In genomic region chr3:9503283-9503682, GRCh38 we compare ENCODE assay signal across 8 cellular contexts. TPM values are rescaled to one million over a fixed set of nuclear protein-coding genes. Genes with fewer than 3 reads are reported as not detected.
A peak's percentile ranks its signal among the peaks of the same experiment; 100 is the strongest.
DNase-seq lines count a peak whose midpoint lies in the region; ATAC-seq and TF ChIP-seq lines count a peak whose summit lies in the region.
"Had no signal": no experiment of that assay in that cellular context is flagged by ENCODE, and none has a peak within 500 bp of the region (broad histone marks: within the 10 kb centered on the region; RNA-seq: fewer than 3 reads in every experiment).

No MANE protein-coding gene starts in this region.

- peak; percentile 69 for ATAC-seq in SK-N-SH treated with all-trans-retinoic acid at 6 μM for 48 hours
- ATAC-seq in Right ventricle myocardium superior (ENCODE audit: poor library complexity), result peak; percentile 67
- no peak for ATAC-seq in GM18498 (IDR thresholded peaks at IDR 0.05; ENCODE audit: unreplicated experiment)

- H3K4me1 Mint-ChIP-seq in activated naive CD4-positive, alpha-beta T cell treated with anti-CD3 and anti-CD28 coated beads, Interleukin-2, amount 10 ng/mL, durations not matched to agents 7 days and 5 days, result peaks cover 2% of the 10 kb centered on the region

- intact Hi-C loops in Right ventricle myocardium superior (cut with DNase I), result no loop called here

- H3K4me3 ChIP-seq in GM12875 (ENCODE audit: low read depth, low read length), result no peak overlapping the region

- CTCF ChIA-PET in activated naive CD4-positive, alpha-beta T cell treated with anti-CD3 and anti-CD28 coated beads, Interleukin-2, amount 10 ng/mL, durations not matched to agents 7 days and 5 days (lab: Charles Lee), result interaction anchor here (0.7 to 4.5 kb wide), 16 partner anchors 11 to 310 kb away, joined by 3 to 29 read pairs (median 4); no protein-coding TSS in a partner anchor

- peak; percentile 89 for TF ChIP-seq CTCF in GM12875 (IDR thresholded peaks at IDR 0.05; ENCODE audit: borderline replicate concordance, insufficient read depth, low read depth, low read length)

- H3K27me3 Mint-ChIP-seq in activated naive CD4-positive, alpha-beta T cell treated with anti-CD3 and anti-CD28 coated beads, Interleukin-2, amount 10 ng/mL, durations not matched to agents 7 days and 5 days, result peaks cover 61% of the 10 kb centered on the region

- no peaks in the 10 kb centered on the region for H3K36me3 Mint-ChIP-seq in activated naive CD4-positive, alpha-beta T cell treated with anti-CD3 and anti-CD28 coated beads, Interleukin-2, amount 10 ng/mL, durations not matched to agents 7 days and 5 days

- DNase-seq in LHCN-M2 (ENCODE audit: low read depth) (peak; percentile 48), Right ventricle myocardium superior (peak; percentile 77), pulmonary artery endothelial cell (ENCODE audit: low read depth, low spot score) (peak; percentile 30)
- DNase-seq in activated naive CD4-positive, alpha-beta T cell treated with anti-CD3 and anti-CD28 coated beads, Interleukin-2, amount 10 ng/mL, durations not matched to agents 7 days and 5 days, result peak; percentile 85

- H3K9me3 Mint-ChIP-seq in activated naive CD4-positive, alpha-beta T cell treated with anti-CD3 and anti-CD28 coated beads, Interleukin-2, amount 10 ng/mL, durations not matched to agents 7 days and 5 days, result no peaks in the 10 kb centered on the region

- H3K27ac Mint-ChIP-seq in activated naive CD4-positive, alpha-beta T cell treated with anti-CD3 and anti-CD28 coated beads, Interleukin-2, amount 10 ng/mL, durations not matched to agents 7 days and 5 days, result no peak overlapping the region

- H3K4me3 Mint-ChIP-seq in activated naive CD4-positive, alpha-beta T cell treated with anti-CD3 and anti-CD28 coated beads, Interleukin-2, amount 10 ng/mL, durations not matched to agents 7 days and 5 days, result no peak overlapping the region

TF ChIP-seq in SK-N-SH treated with all-trans-retinoic acid at 6 μM for 48 hours, 23 proteins besides CTCF, POLR2A, EP300 and RAD21:
- TF ChIP-seq CSRNP3 (CRISPR knock-in tag; IDR thresholded peaks at IDR 0.05) (no peak), ISL1 (CRISPR knock-in tag; IDR thresholded peaks at IDR 0.05) (no peak), SNAI2 (CRISPR knock-in tag; IDR thresholded peaks at IDR 0.05) (no peak)

RNA-seq across cellular contexts. Expression of gene LHFPL4, which starts 50.3 kb away (rescaled TPM):
- not detected in 2 replicates for total RNA-seq in LHCN-M2 (2014; rRNA removed)
- polyA plus RNA-seq in LHCN-M2 (2012), result not detected
- total RNA-seq in Right ventricle myocardium superior, result not detected
- not detected in 2 replicates for total RNA-seq in pulmonary artery endothelial cell
- total RNA-seq: mononuclear cell had no signal

Comparison
In these comparisons a context has a peak if more than half of its experiments do, and no peak if none do; other contexts are left out.
1. DNase-seq: peak in every context shown above with its lines; median percentile 85 in activated naive CD4-positive, alpha-beta T cell treated with anti-CD3 and anti-CD28 coated beads, Interleukin-2, amount 10 ng/mL, durations not matched to agents 7 days and 5 days; 77 in Right ventricle myocardium superior; 48 in LHCN-M2; 30 in pulmonary artery endothelial cell.